ENCODE assay signal across 12 cellular contexts in genomic region chrX:39396358-39396995, GRCh38.
DNase-seq lines count a peak whose midpoint lies in the region; ATAC-seq lines count a peak whose summit lies in the region.
"Had no signal": no experiment of that assay in that cellular context is flagged by ENCODE, and none has a peak within 500 bp of the region (broad histone marks: within the 10 kb centered on the region; RNA-seq: fewer than 3 reads in every experiment).

No MANE protein-coding gene starts in this region.

- no peak overlapping the region for H4K8ac ChIP-seq in mesendoderm (ENCODE audit: low read depth, low read length)

- in situ Hi-C loops in G401 (cut with HindIII; ENCODE audit: low sequenced_read_pairs): no loop called here

- no peak overlapping the region for H3K4ac ChIP-seq in mesendoderm (ENCODE audit: low read depth, low read length)

- no peaks in the 10 kb centered on the region for H3K36me3 ChIP-seq in mesendoderm (ENCODE audit: control insufficient read depth, insufficient read depth, low read length)
- H3K36me3 ChIP-seq: SJCRH30 had no signal

- H2BK5ac ChIP-seq in mesendoderm (ENCODE audit: low read length): no peak overlapping the region

- H4K5ac ChIP-seq in mesendoderm (ENCODE audit: low read length): no peak overlapping the region

- no peak overlapping the region for H3K27ac ChIP-seq in mesendoderm (ENCODE audit: low read depth, low read length)
- H3K27ac ChIP-seq: SJCRH30 had no signal

- no peak overlapping the region for H3K4me2 ChIP-seq in mesendoderm (ENCODE audit: low read length)

- intact Hi-C loops in left ventricle myocardium superior (cut with micrococcal nuclease): no loop called here

- DNase-seq in G401 (ENCODE audit: low spot score) (peak; percentile 83), NCI-H2029 (lab: John Stamatoyannopoulos, UW) (peak; percentile 40), NCI-H69 (lab: John Stamatoyannopoulos, UW) (peak; percentile 79), mesendoderm (peak; percentile 57), left ventricle myocardium superior (no peak), SIG-M5 treated with dmso at 0.1 percent for 504 hours (lab: John Stamatoyannopoulos, UW; ENCODE audit: unreplicated experiment) (no peak)
- DNase-seq: activated CD4-positive, CD25-positive, alpha-beta regulatory T cell; Calu3; erythroblast; NCI-H226 had no signal

- no CpG with 5 or more reads among the region's 10 CpGs for WGBS in mesendoderm (ENCODE audit: extremely low coverage, insufficient coverage, low lambda C conversion rate)

- H3K4me1 ChIP-seq in mesendoderm (ENCODE audit: control insufficient read depth, low read depth, low read length): no peaks in the 10 kb centered on the region
- H3K4me1 ChIP-seq: SJCRH30 had no signal

- no peaks in the 10 kb centered on the region for H3K27me3 ChIP-seq in mesendoderm (ENCODE audit: insufficient read depth, low read length, poor library complexity)
- H3K27me3 ChIP-seq: SJCRH30 had no signal

- no peak overlapping the region for H2BK120ac ChIP-seq in mesendoderm (ENCODE audit: low read depth, low read length)

- no peaks in the 10 kb centered on the region for H3K79me1 ChIP-seq in mesendoderm (ENCODE audit: low read length)

- H2BK15ac ChIP-seq in mesendoderm (replicated peaks; ENCODE audit: low read depth): no peak overlapping the region

- no peak for ATAC-seq in left ventricle myocardium superior
- no peak for ATAC-seq in HG02571 (IDR thresholded peaks at IDR 0.05; ENCODE audit: unreplicated experiment)

- no peak overlapping the region for H3K56ac ChIP-seq in mesendoderm (ENCODE audit: low read length)

- no peak overlapping the region for H3K4me3 ChIP-seq in mesendoderm (ENCODE audit: low read length)
- H3K4me3 ChIP-seq: SJCRH30 had no signal

- no peak overlapping the region for H3K23ac ChIP-seq in mesendoderm (ENCODE audit: low read length)

- H3K9ac ChIP-seq in mesendoderm (ENCODE audit: low read length): no peak overlapping the region

- H2AK5ac ChIP-seq in mesendoderm (ENCODE audit: low read length): no peak overlapping the region

- no peak overlapping the region for H3K18ac ChIP-seq in mesendoderm (ENCODE audit: low read length)

- H3K79me2 ChIP-seq in mesendoderm (ENCODE audit: control insufficient read depth, insufficient read depth, low read length): no peaks in the 10 kb centered on the region

Comparison
In these comparisons a context has a peak if more than half of its experiments do, and no peak if none do; other contexts are left out.
1. DNase-seq: peak in G401 (single experiment), NCI-H2029 (single experiment), NCI-H69 (single experiment) and mesendoderm (single experiment); none in left ventricle myocardium superior (single experiment) and SIG-M5 treated with dmso at 0.1 percent for 504 hours (single experiment).